In genomic region chr2:134119672-134120159, GRCh38 we compare ENCODE assay signal across 8 cellular contexts.
DNase-seq lines count a peak whose midpoint lies in the region; ATAC-seq and TF ChIP-seq lines count a peak whose summit lies in the region.

No MANE protein-coding gene starts in this region.

- H3K27me3 ChIP-seq in GM23248 (replicated peaks; ENCODE audit: insufficient read depth) (peaks cover 3% of the 10 kb centered on the region), Karpas-422 (ENCODE audit: low read length) (no peaks in the 10 kb centered on the region), RWPE2 (ENCODE audit: insufficient read depth, poor library complexity, severe bottlenecking) (no peaks in the 10 kb centered on the region)

- peak overlapping the region; percentile 97 for H3K27ac Mint-ChIP-seq in nephron progenitor cell
- H3K27ac Mint-ChIP-seq in stimulated activated naive CD8-positive, alpha-beta T cell treated with anti-CD3 and anti-CD28 coated beads, Interleukin-15, amount 100 ng/mL, for 72 hours: peak overlapping the region; percentile 93 to 95

- H3K36me3 Mint-ChIP-seq in nephron progenitor cell (ENCODE audit: low read depth): no peaks in the 10 kb centered on the region

- peaks cover 48% of the 10 kb centered on the region for H3K4me1 Mint-ChIP-seq in nephron progenitor cell
- H3K4me1 Mint-ChIP-seq in stimulated activated naive CD8-positive, alpha-beta T cell treated with anti-CD3 and anti-CD28 coated beads, Interleukin-15, amount 100 ng/mL, for 72 hours: peaks cover 48% of the 10 kb centered on the region

- in situ Hi-C loops in GM23248 (cut with MboI): loop anchor here (5.0 to 25.0 kb wide), 3 partner anchors 115 to 768 kb away; no protein-coding TSS in a partner anchor

- no peaks in the 10 kb centered on the region for H3K36me3 ChIP-seq in GM23248 (ENCODE audit: low read depth)
- H3K36me3 ChIP-seq in Karpas-422 (ENCODE audit: insufficient read depth, low read length): no peaks in the 10 kb centered on the region
- no peaks in the 10 kb centered on the region for H3K36me3 ChIP-seq in RWPE2 (ENCODE audit: low read depth)

- H3K79me2 ChIP-seq in GM23248 (ENCODE audit: insufficient read depth) (peaks cover 35% of the 10 kb centered on the region), Karpas-422 (ENCODE audit: low read length) (no peaks in the 10 kb centered on the region)

- peak overlapping the region; percentile 94 for H3K4me3 Mint-ChIP-seq in nephron progenitor cell
- H3K4me3 Mint-ChIP-seq in stimulated activated naive CD8-positive, alpha-beta T cell treated with anti-CD3 and anti-CD28 coated beads, Interleukin-15, amount 100 ng/mL, for 72 hours: peak overlapping the region; percentile 93

- H4K20me1 ChIP-seq in GM23248 (ENCODE audit: insufficient read depth): no peaks in the 10 kb centered on the region
- peaks cover 33% of the 10 kb centered on the region for H4K20me1 ChIP-seq in Karpas-422 (ENCODE audit: insufficient read depth, low read depth, low read length)

- H3K4me3 ChIP-seq in GM23248 (peak overlapping the region; percentile 84), Karpas-422 (ENCODE audit: low read length) (peak overlapping the region; percentile 91), RWPE2 (ENCODE audit: severe bottlenecking) (peak overlapping the region; percentile 88), fibroblast of the aortic adventitia (ENCODE audit: low read depth, low read length) (peak overlapping the region; percentile 75)

- DNase-seq in EL (peak; percentile 96), GM23248 (peak; percentile 95), Karpas-422 (peak; percentile 95), RWPE2 (ENCODE audit: low spot score) (peak; percentile 91), fibroblast of the aortic adventitia (ENCODE audit: low read depth) (peak; percentile 96), nephron progenitor cell (peak; percentile 87)
- DNase-seq in activated effector memory CD4-positive, alpha-beta T cell treated with Interleukin-2 at 50 U/mL for 16 hours: peak; percentile 76
- peak; percentile 79 to 83 for DNase-seq in stimulated activated naive CD8-positive, alpha-beta T cell treated with anti-CD3 and anti-CD28 coated beads, Interleukin-15, amount 100 ng/mL, for 72 hours

- H3F3A ChIP-seq in GM23248 (ENCODE audit: insufficient read depth): peaks cover 11% of the 10 kb centered on the region

- H3K9ac ChIP-seq in GM23248 (peak overlapping the region; percentile 81), Karpas-422 (ENCODE audit: low read length) (peak overlapping the region; percentile 82)

- no peak for TF ChIP-seq CTCF in RWPE2 (IDR thresholded peaks at IDR 0.05; ENCODE audit: poor library complexity, severe bottlenecking)
- TF ChIP-seq CTCF in fibroblast of the aortic adventitia (IDR thresholded peaks at IDR 0.05; ENCODE audit: insufficient read depth, low read length): no peak
- no peak for TF ChIP-seq CTCF in nephron progenitor cell (IDR thresholded peaks at IDR 0.05)

- peaks cover 4% of the 10 kb centered on the region for H3K27me3 Mint-ChIP-seq in nephron progenitor cell (ENCODE audit: low read depth, poor library complexity)
- peaks cover 8% of the 10 kb centered on the region for H3K27me3 Mint-ChIP-seq in stimulated activated naive CD8-positive, alpha-beta T cell treated with anti-CD3 and anti-CD28 coated beads, Interleukin-15, amount 100 ng/mL, for 72 hours

- ATAC-seq in RWPE2 (ENCODE audit: low read depth): peak; percentile 76
- ATAC-seq in stimulated activated naive CD8-positive, alpha-beta T cell treated with anti-CD3 and anti-CD28 coated beads, Interleukin-15, amount 100 ng/mL, for 72 hours: peak; percentile 70

- H2AFZ ChIP-seq in GM23248 (peak overlapping the region; percentile 76), Karpas-422 (ENCODE audit: low read length) (peak overlapping the region; percentile 96; the same call in 1 of the 2 replicates)

- H3K4me2 ChIP-seq in GM23248 (ENCODE audit: unreplicated experiment): peak overlapping the region; percentile 63
- peak overlapping the region; percentile 92 for H3K4me2 ChIP-seq in Karpas-422 (ENCODE audit: low read depth, low read length, poor library complexity, severe bottlenecking)

- H3K9me2 ChIP-seq in GM23248 (ENCODE audit: insufficient read depth) (no peaks in the 10 kb centered on the region), Karpas-422 (replicated peaks; ENCODE audit: insufficient read depth, low read length) (no peaks in the 10 kb centered on the region)

- H3K27ac ChIP-seq in GM23248: peak overlapping the region; percentile 61
- H3K27ac ChIP-seq in Karpas-422 (ENCODE audit: low read length): no peak overlapping the region
- H3K27ac ChIP-seq in RWPE2 (ENCODE audit: poor library complexity, severe bottlenecking): peak overlapping the region; percentile 83

- H3K9me3 ChIP-seq in GM23248 (ENCODE audit: low read depth) (no peaks in the 10 kb centered on the region), Karpas-422 (ENCODE audit: low read length) (no peaks in the 10 kb centered on the region), RWPE2 (ENCODE audit: severe bottlenecking) (no peaks in the 10 kb centered on the region)

- WGBS in GM23248 (ENCODE audit: low coverage in 1 of 2, low lambda C conversion rate in 2 of 2, missing lambda C conversion rate in 2 of 2), 2 experiments: 1 to 3% methylated on average over 24 to 44 of the region's 45 CpGs

- no peaks in the 10 kb centered on the region for H3K9me3 Mint-ChIP-seq in nephron progenitor cell
- H3K9me3 Mint-ChIP-seq in stimulated activated naive CD8-positive, alpha-beta T cell treated with anti-CD3 and anti-CD28 coated beads, Interleukin-15, amount 100 ng/mL, for 72 hours: no peaks in the 10 kb centered on the region

- H3K4me1 ChIP-seq in GM23248 (ENCODE audit: insufficient read depth) (peaks cover 11% of the 10 kb centered on the region), Karpas-422 (ENCODE audit: low read length) (peaks cover 46% of the 10 kb centered on the region), RWPE2 (ENCODE audit: insufficient read depth, poor library complexity, severe bottlenecking) (peaks cover 5% of the 10 kb centered on the region)
